In the genomic region with DNA sequence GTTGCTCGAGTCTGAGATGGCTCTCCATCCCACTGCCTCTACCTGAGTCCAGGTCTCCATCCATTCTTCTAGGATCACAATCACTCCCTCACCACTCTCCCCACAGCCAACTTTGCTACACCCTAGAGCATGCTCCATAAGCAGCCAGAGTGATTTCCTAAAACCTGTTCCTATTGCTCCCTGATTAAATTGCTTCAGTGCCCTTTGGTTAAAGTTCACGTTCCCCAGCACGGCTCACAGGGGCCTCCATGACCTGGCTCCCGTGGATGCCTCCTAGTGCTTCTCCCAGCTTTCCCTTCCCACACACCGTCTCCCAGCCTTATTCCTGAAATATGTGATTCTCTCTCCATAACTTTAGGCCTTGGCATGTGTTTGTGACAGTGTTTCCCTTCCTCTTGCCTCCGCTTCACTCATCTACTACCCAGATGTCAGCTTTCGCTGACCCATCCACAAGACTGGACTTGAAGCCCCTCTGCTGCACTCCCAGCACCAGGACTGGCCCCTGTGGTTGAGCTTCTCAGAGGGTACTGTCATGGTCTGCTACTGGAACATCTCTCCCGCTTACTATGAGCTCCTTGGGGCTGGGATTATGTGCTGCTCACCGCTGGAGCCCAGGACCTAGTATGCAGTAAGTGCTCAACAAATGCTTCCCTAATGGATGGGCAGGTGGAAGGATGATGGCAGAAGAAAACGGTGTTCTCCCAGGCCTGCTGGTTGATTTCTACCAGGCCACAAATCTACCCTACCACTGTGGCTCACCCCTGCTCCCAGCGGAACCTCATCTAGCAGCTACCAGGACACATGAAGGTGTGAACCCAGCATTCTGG, we compare ENCODE assay signal across 25 cellular contexts. TPM values are rescaled to one million over a fixed set of nuclear protein-coding genes. Genes with fewer than 3 reads are reported as not detected.
DNase-seq lines count a peak whose midpoint lies in the region; ATAC-seq, FAIRE-seq and TF ChIP-seq lines count a peak whose summit lies in the region.
"Had no signal": no experiment of that assay in that cellular context is flagged by ENCODE, and none has a peak within 500 bp of the region (broad histone marks: within the 10 kb centered on the region; RNA-seq: fewer than 3 reads in every experiment).

No MANE protein-coding gene starts in this region.

- no peak for FAIRE-seq in small intestine (lab: Jason Lieb, UNC)
- FAIRE-seq: GM18507, HTR-8/SVneo had no signal

- peaks cover 23% of the 10 kb centered on the region for H3K36me3 Mint-ChIP-seq in Calu3 (ENCODE audit: insufficient read depth, unreplicated experiment)
- peaks cover 2% of the 10 kb centered on the region for H3K36me3 Mint-ChIP-seq in central memory CD8-positive, alpha-beta T cell (ENCODE audit: insufficient read depth)

- no peak for ATAC-seq in central memory CD8-positive, alpha-beta T cell (replicated peaks; ENCODE audit: extremely low read depth, poor library complexity, severe bottlenecking)
- ATAC-seq in left lobe of liver (peak; percentile 58), GM18517 (IDR thresholded peaks at IDR 0.05; ENCODE audit: unreplicated experiment) (no peak), GM18868 (IDR thresholded peaks at IDR 0.05; ENCODE audit: unreplicated experiment) (no peak)
- ATAC-seq: activated T-cell treated with anti-CD3 and anti-CD28 coated beads, Interleukin-2, amount 50 U/mL, for 72 hours; Right ventricle myocardium inferior had no signal

- no peak overlapping the region for H3K4me3 Mint-ChIP-seq in Calu3 (ENCODE audit: low read depth, unreplicated experiment)
- no peak overlapping the region for H3K4me3 Mint-ChIP-seq in central memory CD8-positive, alpha-beta T cell
- H3K4me3 Mint-ChIP-seq: activated T-cell treated with anti-CD3 and anti-CD28 coated beads, Interleukin-2, amount 50 U/mL, for 72 hours; T-helper 2 cell treated with Interferon-gamma antibody and Interleukin-4, amounts not matched to agents 5 μg/mL and 100 μg/mL, for 36 hours had no signal

- no TSS peak for BruUV-seq in Calu3 (replicated peaks; lab: Mats Ljungman, UMichigan)

- CTCF ChIA-PET in Calu3 (lab: Charles Lee), result interaction anchor here (0.6 kb wide), 1 partner anchor 261 kb away, joined by 3 read pairs; no protein-coding TSS in a partner anchor

- H3K27me3 Mint-ChIP-seq in Calu3 (ENCODE audit: unreplicated experiment), result no peaks in the 10 kb centered on the region
- H3K27me3 Mint-ChIP-seq in central memory CD8-positive, alpha-beta T cell, result no peaks in the 10 kb centered on the region

- peaks cover 0 to 11% of the 10 kb centered on the region in 2 donors for H3K36me3 ChIP-seq in small intestine (ENCODE audit: control insufficient read depth in 2 of 2, insufficient read depth in 2 of 2, low read length in 2 of 2)

- peaks cover 19 to 20% of the 10 kb centered on the region in 2 donors for H3K4me1 ChIP-seq in small intestine (ENCODE audit: control insufficient read depth in 2 of 2, insufficient read depth in 1 of 2, low read depth in 1 of 2, low read length in 1 of 2)

- intact Hi-C loops in Calu3 (cut with micrococcal nuclease; ENCODE audit: unreplicated experiment), result no loop called here

- DNase-seq in Calu3 (no peak), left lobe of liver (ENCODE audit: low spot score) (peak; percentile 78), small intestine (peak; percentile 34), NCI-H526 treated with DMSO at 0.1 percent for 48 hours (lab: John Stamatoyannopoulos, UW) (no peak)
- no peak for DNase-seq in central memory CD8-positive, alpha-beta T cell (ENCODE audit: low spot score in 2 of 2)
- DNase-seq: ACHN; activated CD4-positive, alpha-beta T cell treated with anti-CD3 and anti-CD28 coated beads for 4 hours; activated naive CD4-positive, alpha-beta T cell treated with Interleukin-2 at 50 U/mL for 16 hours; activated T-cell treated with anti-CD3 and anti-CD28 coated beads, Interleukin-2, amount 50 U/mL, for 72 hours; effector CD4-positive, alpha-beta T cell; kidney glomerular epithelial cell; mesendoderm; NCI-H1417 treated with DMSO at 0.1 percent for 48 hours; occipital lobe; OCI-M1; stimulated activated CD8-positive, alpha-beta memory T cell treated with anti-CD3 and anti-CD28 coated beads, Interleukin-4, amount 100 ng/mL, for 48 hours; stomach had no signal

- peak overlapping the region; percentile 1 for H3K27ac Mint-ChIP-seq in Calu3 (ENCODE audit: unreplicated experiment)
- H3K27ac Mint-ChIP-seq in central memory CD8-positive, alpha-beta T cell (ENCODE audit: low read depth), result peak overlapping the region; percentile 20
- H3K27ac Mint-ChIP-seq: activated T-cell treated with anti-CD3 and anti-CD28 coated beads, Interleukin-2, amount 50 U/mL, for 72 hours; T-helper 2 cell treated with Interferon-gamma antibody and Interleukin-4, amounts not matched to agents 5 μg/mL and 100 μg/mL, for 36 hours had no signal

- H3K9me3 ChIP-seq in small intestine (ENCODE audit: control insufficient read depth, low read depth), result no peaks in the 10 kb centered on the region
- H3K9me3 ChIP-seq: stomach, tibial nerve had no signal

- no peak overlapping the region for H3K27ac ChIP-seq in small intestine (ENCODE audit: low read depth in 1 of 2, low read length in 1 of 2)
- H3K27ac ChIP-seq: KMS-11 had no signal

- TF ChIP-seq CTCF in Calu3 (IDR thresholded peaks at IDR 0.05; ENCODE audit: unreplicated experiment), result no peak

- H3K27me3 ChIP-seq in small intestine (ENCODE audit: control insufficient read depth in 2 of 2, insufficient read depth in 2 of 2, low read length in 2 of 2), result no peaks in the 10 kb centered on the region
- H3K27me3 ChIP-seq: stomach, tibial nerve had no signal

- WGBS in small intestine, 3 donors, result 70 to 81% (median 73%) methylated on average over 11 of the region's 11 CpGs

- peaks cover 59% of the 10 kb centered on the region for H3K4me1 Mint-ChIP-seq in Calu3 (ENCODE audit: low read depth, unreplicated experiment)
- peaks cover 9% of the 10 kb centered on the region for H3K4me1 Mint-ChIP-seq in central memory CD8-positive, alpha-beta T cell

- no peaks in the 10 kb centered on the region for H3K9me3 Mint-ChIP-seq in Calu3 (ENCODE audit: low read depth, unreplicated experiment)
- no peaks in the 10 kb centered on the region for H3K9me3 Mint-ChIP-seq in central memory CD8-positive, alpha-beta T cell
- H3K9me3 Mint-ChIP-seq: activated T-cell treated with anti-CD3 and anti-CD28 coated beads, Interleukin-2, amount 50 U/mL, for 72 hours; T-helper 2 cell treated with Interferon-gamma antibody and Interleukin-4, amounts not matched to agents 5 μg/mL and 100 μg/mL, for 36 hours had no signal

- no peak overlapping the region for H3K4me3 ChIP-seq in small intestine (ENCODE audit: low read depth in 1 of 2, low read length in 2 of 2)
- H3K4me3 ChIP-seq: stomach, tibial nerve had no signal

RNA-seq across cellular contexts. Expression of gene MYO18A, which starts 17.9 kb away (rescaled TPM):
- 89.9 and 123 TPM in 2 replicates for total RNA-seq in Calu3 (2022)
- 109 TPM for total RNA-seq in left lobe of liver
- 10 to 100 TPM; 42.9 to 66.9 (median 61.9) TPM for polyA plus RNA-seq in small intestine

Comparison
In these comparisons a context has a peak if more than half of its experiments do, and no peak if none do; other contexts are left out.
1. DNase-seq: peak in left lobe of liver (single experiment) and small intestine (single experiment); none in Calu3 (single experiment), central memory CD8-positive, alpha-beta T cell (0 of 2) and NCI-H526 treated with DMSO at 0.1 percent for 48 hours (single experiment).